Comparison of ENCODE assay signal across 1 cellular context in the genomic region with DNA sequence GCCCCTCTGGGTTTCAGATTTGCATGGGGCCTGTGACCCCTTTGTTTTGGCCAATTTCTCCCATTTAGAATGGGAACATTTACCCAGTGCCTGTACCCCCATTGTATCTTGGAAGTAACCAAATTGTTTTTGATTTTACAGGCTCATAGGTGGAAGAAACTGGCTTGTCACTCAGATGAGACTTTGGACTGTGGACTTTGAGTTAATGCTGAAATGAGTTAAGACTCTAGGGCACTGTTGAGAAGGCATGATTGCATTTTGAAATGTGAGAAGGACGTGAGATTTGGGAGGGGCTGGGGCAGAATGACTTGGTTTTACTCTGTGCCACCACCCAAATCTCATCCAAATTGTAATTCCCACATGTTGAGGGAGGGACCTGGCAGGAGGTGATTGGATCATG.
TF ChIP-seq lines count a peak whose summit lies in the region.

No MANE protein-coding gene starts in this region.

TF ChIP-seq in HepG2, 621 proteins besides CTCF, POLR2A, EP300 and RAD21 (continued from another document):
- TF ChIP-seq, protein P1, sequence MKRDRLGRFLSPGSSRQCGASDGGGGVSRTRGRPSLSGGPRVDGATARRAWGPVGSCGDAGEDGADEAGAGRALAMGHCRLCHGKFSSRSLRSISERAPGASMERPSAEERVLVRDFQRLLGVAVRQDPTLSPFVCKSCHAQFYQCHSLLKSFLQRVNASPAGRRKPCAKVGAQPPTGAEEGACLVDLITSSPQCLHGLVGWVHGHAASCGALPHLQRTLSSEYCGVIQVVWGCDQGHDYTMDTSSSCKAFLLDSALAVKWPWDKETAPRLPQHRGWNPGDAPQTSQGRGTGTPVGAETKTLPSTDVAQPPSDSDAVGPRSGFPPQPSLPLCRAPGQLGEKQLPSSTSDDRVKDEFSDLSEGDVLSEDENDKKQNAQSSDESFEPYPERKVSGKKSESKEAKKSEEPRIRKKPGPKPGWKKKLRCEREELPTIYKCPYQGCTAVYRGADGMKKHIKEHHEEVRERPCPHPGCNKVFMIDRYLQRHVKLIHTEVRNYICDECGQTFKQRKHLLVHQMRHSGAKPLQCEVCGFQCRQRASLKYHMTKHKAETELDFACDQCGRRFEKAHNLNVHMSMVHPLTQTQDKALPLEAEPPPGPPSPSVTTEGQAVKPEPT (CRISPR knock-in tag; IDR thresholded peaks at IDR 0.05; ENCODE audit: low read depth): no peak
- TF ChIP-seq ZFP82 (CRISPR knock-in tag; IDR thresholded peaks at IDR 0.05; ENCODE audit: borderline replicate concordance): no peak
- no peak for TF ChIP-seq DR1 (CRISPR knock-in tag; IDR thresholded peaks at IDR 0.05)
- TF ChIP-seq FOXC1 (CRISPR knock-in tag; IDR thresholded peaks at IDR 0.05; ENCODE audit: borderline replicate concordance): no peak
- no peak for TF ChIP-seq NR1H2 (CRISPR knock-in tag; IDR thresholded peaks at IDR 0.05; ENCODE audit: borderline replicate concordance, low read depth)
- TF ChIP-seq HDAC2 (CRISPR knock-in tag; IDR thresholded peaks at IDR 0.05): no peak
- TF ChIP-seq, protein P2, sequence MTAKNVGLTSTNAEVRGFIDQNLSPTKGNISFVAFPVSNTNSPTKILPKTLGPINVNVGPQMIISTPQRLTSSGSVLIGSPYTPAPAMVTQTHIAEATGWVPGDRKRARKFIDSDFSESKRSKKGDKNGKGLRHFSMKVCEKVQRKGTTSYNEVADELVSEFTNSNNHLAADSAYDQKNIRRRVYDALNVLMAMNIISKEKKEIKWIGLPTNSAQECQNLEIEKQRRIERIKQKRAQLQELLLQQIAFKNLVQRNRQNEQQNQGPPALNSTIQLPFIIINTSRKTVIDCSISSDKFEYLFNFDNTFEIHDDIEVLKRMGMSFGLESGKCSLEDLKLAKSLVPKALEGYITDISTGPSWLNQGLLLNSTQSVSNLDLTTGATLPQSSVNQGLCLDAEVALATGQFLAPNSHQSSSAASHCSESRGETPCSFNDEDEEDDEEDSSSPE (CRISPR knock-in tag; IDR thresholded peaks at IDR 0.05): no peak
- TF ChIP-seq MIER2 (CRISPR knock-in tag; IDR thresholded peaks at IDR 0.05): no peak
- TF ChIP-seq ISX (CRISPR knock-in tag; conservative IDR thresholded peaks at IDR 0.05): no peak
- no peak for TF ChIP-seq ZBTB7B (CRISPR knock-in tag; IDR thresholded peaks at IDR 0.05)
- TF ChIP-seq, protein P3, sequence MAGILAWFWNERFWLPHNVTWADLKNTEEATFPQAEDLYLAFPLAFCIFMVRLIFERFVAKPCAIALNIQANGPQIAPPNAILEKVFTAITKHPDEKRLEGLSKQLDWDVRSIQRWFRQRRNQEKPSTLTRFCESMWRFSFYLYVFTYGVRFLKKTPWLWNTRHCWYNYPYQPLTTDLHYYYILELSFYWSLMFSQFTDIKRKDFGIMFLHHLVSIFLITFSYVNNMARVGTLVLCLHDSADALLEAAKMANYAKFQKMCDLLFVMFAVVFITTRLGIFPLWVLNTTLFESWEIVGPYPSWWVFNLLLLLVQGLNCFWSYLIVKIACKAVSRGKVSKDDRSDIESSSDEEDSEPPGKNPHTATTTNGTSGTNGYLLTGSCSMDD (CRISPR knock-in tag; IDR thresholded peaks at IDR 0.05): no peak
